ENCODE assay signal across 26 cellular contexts in the genomic region with DNA sequence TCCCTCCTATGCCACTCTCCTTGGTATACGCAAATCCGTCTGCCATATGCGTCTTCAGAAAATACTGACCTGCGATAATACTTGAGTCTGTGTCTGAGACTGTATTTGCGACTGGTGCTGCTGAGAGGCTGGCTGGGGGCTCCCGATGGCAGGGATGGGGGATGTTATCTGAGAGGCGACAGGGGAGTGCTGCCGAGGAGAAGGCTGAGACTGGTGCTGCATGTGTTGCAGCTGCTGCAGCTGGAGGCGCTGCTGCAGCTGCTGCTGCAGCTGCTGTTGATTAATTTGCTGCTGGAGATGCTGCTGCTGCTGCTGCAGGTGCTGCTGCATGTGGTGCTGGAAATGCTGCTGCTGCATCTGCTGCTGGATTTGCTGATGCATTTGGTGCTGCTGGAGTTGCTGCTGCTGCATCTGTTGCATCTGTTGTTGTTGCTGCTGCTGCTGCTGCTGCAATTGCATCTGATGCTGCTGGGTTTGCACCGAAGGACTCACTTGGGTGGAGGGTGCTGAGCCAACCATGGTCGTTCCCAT.
"Had no signal": no experiment of that assay in that cellular context is flagged by ENCODE, and none has a peak within 500 bp of the region (broad histone marks: within the 10 kb centered on the region; RNA-seq: fewer than 3 reads in every experiment).

No MANE protein-coding gene starts in this region.

- H3K36me3 ChIP-seq: colonic mucosa, esophagus muscularis mucosa, left lung, prostate gland, thyroid gland had no signal

- H3K27me3 Mint-ChIP-seq: activated B cell treated with CpG ODN at 0.5 μM for 24 hours; activated CD4-positive, alpha-beta T cell treated with anti-CD3 and anti-CD28 coated beads for 36 hours; activated naive CD8-positive, alpha-beta T cell treated with anti-CD3 and anti-CD28 coated beads, Interleukin-2, amount 10 ng/mL, durations not matched to agents 7 days and 5 days; naive thymus-derived CD4-positive, alpha-beta T cell had no signal

- FAIRE-seq: bronchial epithelial cell, frontal cortex had no signal

- H3K36me3 Mint-ChIP-seq: activated naive CD8-positive, alpha-beta T cell treated with anti-CD3 and anti-CD28 coated beads, Interleukin-2, amount 10 ng/mL, durations not matched to agents 7 days and 5 days; naive thymus-derived CD4-positive, alpha-beta T cell had no signal

- H3K27me3 ChIP-seq: colonic mucosa, esophagus muscularis mucosa, left lung, thyroid gland had no signal

- H3K27ac Mint-ChIP-seq: activated B cell treated with CpG ODN at 0.5 μM for 24 hours; activated CD4-positive, alpha-beta T cell treated with anti-CD3 and anti-CD28 coated beads for 36 hours; activated naive CD8-positive, alpha-beta T cell treated with anti-CD3 and anti-CD28 coated beads, Interleukin-2, amount 10 ng/mL, durations not matched to agents 7 days and 5 days; naive thymus-derived CD4-positive, alpha-beta T cell had no signal

- H3K4me1 ChIP-seq: colonic mucosa, esophagus muscularis mucosa, left lung, prostate gland, thyroid gland had no signal

- DNase-seq: activated B cell treated with CpG ODN at 0.5 μM for 24 hours; activated CD4-positive, alpha-beta T cell treated with anti-CD3 and anti-CD28 coated beads for 36 hours; activated CD4-positive, alpha-beta T cell treated with anti-CD3 and anti-CD28 coated beads, Interleukin-2, amount 50 U/mL, for 4 hours; activated CD8-positive, alpha-beta memory T cell treated with anti-CD3 and anti-CD28 coated beads for 24 hours; activated CD8-positive, alpha-beta memory T cell treated with anti-CD3 and anti-CD28 coated beads, Interleukin-2, amount 50 U/mL, for 4 hours; activated naive CD4-positive, alpha-beta T cell treated with Interleukin-2 at 50 U/mL for 16 hours; activated naive CD8-positive, alpha-beta T cell treated with anti-CD3 and anti-CD28 coated beads, Interleukin-2, amount 10 ng/mL, durations not matched to agents 7 days and 5 days; activated T-cell treated with anti-CD3 and anti-CD28 coated beads, Interleukin-2, amount 50 U/mL, for 4 hours; amniotic stem cell; colonic mucosa; dorsolateral prefrontal cortex; hippocampal formation; kidney glomerular epithelial cell; naive thymus-derived CD4-positive, alpha-beta T cell; right cardiac atrium; stimulated activated CD4-positive, alpha-beta T cell treated with anti-CD3 and anti-CD28 coated beads, Interleukin-12 subunit alpha, Interleukin-12 subunit beta, amount 100 ng/mL, for 4 hours; stimulated activated CD4-positive, alpha-beta T cell treated with anti-CD3 and anti-CD28 coated beads, Interleukin-4, amount 100 ng/mL, for 4 hours; stimulated activated naive CD8-positive, alpha-beta T cell treated with anti-CD3 and anti-CD28 coated beads, Interleukin-15, Interleukin-2, amounts not matched to agents 100 U/mL and 50 U/mL, for 24 hours; T1000; thyroid gland had no signal

- H3K9me3 ChIP-seq: colonic mucosa, esophagus muscularis mucosa, prostate gland, thyroid gland had no signal

- H3K4me1 Mint-ChIP-seq: activated B cell treated with CpG ODN at 0.5 μM for 24 hours; activated CD4-positive, alpha-beta T cell treated with anti-CD3 and anti-CD28 coated beads for 36 hours; activated naive CD8-positive, alpha-beta T cell treated with anti-CD3 and anti-CD28 coated beads, Interleukin-2, amount 10 ng/mL, durations not matched to agents 7 days and 5 days; naive thymus-derived CD4-positive, alpha-beta T cell had no signal

- H3K4me3 ChIP-seq: colonic mucosa, dorsolateral prefrontal cortex, esophagus muscularis mucosa, left lung, lung, prostate gland, thyroid gland had no signal

- H3K4me3 Mint-ChIP-seq: activated B cell treated with CpG ODN at 0.5 μM for 24 hours; activated CD4-positive, alpha-beta T cell treated with anti-CD3 and anti-CD28 coated beads for 36 hours; activated naive CD8-positive, alpha-beta T cell treated with anti-CD3 and anti-CD28 coated beads, Interleukin-2, amount 10 ng/mL, durations not matched to agents 7 days and 5 days; activated T-cell treated with anti-CD3 and anti-CD28 coated beads, Interleukin-2, amount 50 U/mL, for 4 hours; naive thymus-derived CD4-positive, alpha-beta T cell had no signal

- H3K27ac ChIP-seq: colonic mucosa, esophagus muscularis mucosa, left lung, prostate gland, thyroid gland had no signal

- ATAC-seq: activated CD4-positive, alpha-beta T cell treated with anti-CD3 and anti-CD28 coated beads for 36 hours; activated T-cell treated with anti-CD3 and anti-CD28 coated beads, Interleukin-2, amount 50 U/mL, for 4 hours; left lung; naive thymus-derived CD4-positive, alpha-beta T cell; right cardiac atrium; stimulated activated naive CD8-positive, alpha-beta T cell treated with anti-CD3 and anti-CD28 coated beads, Interleukin-15, Interleukin-2, amounts not matched to agents 100 U/mL and 50 U/mL, for 24 hours had no signal
